8 cellular contexts compared by ENCODE assay signal in genomic region chr12:117025481-117026151, GRCh38.
DNase-seq lines count a peak whose midpoint lies in the region; ATAC-seq and TF ChIP-seq lines count a peak whose summit lies in the region.

No MANE protein-coding gene starts in this region.

- H3K36me3 ChIP-seq in NT2/D1 (ENCODE audit: insufficient read depth, insufficient read length, low read length) (peaks cover 57% of the 10 kb centered on the region), thoracic aorta (peaks cover 42% of the 10 kb centered on the region)

- no peaks in the 10 kb centered on the region for H3K9me3 Mint-ChIP-seq in activated T-cell treated with anti-CD3 and anti-CD28 coated beads, Interleukin-2, amount 50 U/mL, for 4 hours
- no peaks in the 10 kb centered on the region for H3K9me3 Mint-ChIP-seq in naive thymus-derived CD8-positive, alpha-beta T cell

- H3K27me3 ChIP-seq in NT2/D1 (ENCODE audit: insufficient read depth, insufficient read length) (no peaks in the 10 kb centered on the region), thoracic aorta (replicated peaks; ENCODE audit: insufficient read depth) (no peaks in the 10 kb centered on the region)

- POLR2A ChIA-PET in naive thymus-derived CD8-positive, alpha-beta T cell (lab: Charles Lee), result interaction anchor here (1.5 kb wide), 1 partner anchor 13 kb away, joined by 3 read pairs; no protein-coding TSS in a partner anchor

- ATAC-seq in activated T-cell treated with anti-CD3 and anti-CD28 coated beads, Interleukin-2, amount 50 U/mL, for 4 hours, result peak; percentile 61 to 74
- peak; percentile 57 to 63 for ATAC-seq in naive thymus-derived CD8-positive, alpha-beta T cell
- ATAC-seq in thoracic aorta (ENCODE audit: insufficient number of reproducible peaks, low FRiP score, low read depth), result peak; percentile 67

- H3K27me3 Mint-ChIP-seq in activated T-cell treated with anti-CD3 and anti-CD28 coated beads, Interleukin-2, amount 50 U/mL, for 4 hours (ENCODE audit: low read depth), result no peaks in the 10 kb centered on the region
- no peaks in the 10 kb centered on the region for H3K27me3 Mint-ChIP-seq in naive thymus-derived CD8-positive, alpha-beta T cell

- peak overlapping the region in 5 of 10 donors; percentile 33 to 84 (median 52) for H3K27ac Mint-ChIP-seq in naive thymus-derived CD8-positive, alpha-beta T cell

- H3K9ac ChIP-seq in NT2/D1 (ENCODE audit: insufficient read length, low read depth), result peak overlapping the region; percentile 46

- H3K4me3 Mint-ChIP-seq in activated T-cell treated with anti-CD3 and anti-CD28 coated beads, Interleukin-2, amount 50 U/mL, for 4 hours, result no peak overlapping the region
- H3K4me3 Mint-ChIP-seq in naive thymus-derived CD8-positive, alpha-beta T cell, result no peak overlapping the region

- no peak overlapping the region for H3K27ac ChIP-seq in thoracic aorta

- peaks cover 3% of the 10 kb centered on the region for H3K4me1 Mint-ChIP-seq in activated T-cell treated with anti-CD3 and anti-CD28 coated beads, Interleukin-2, amount 50 U/mL, for 4 hours (ENCODE audit: low read depth)
- H3K4me1 Mint-ChIP-seq in naive thymus-derived CD8-positive, alpha-beta T cell, result peaks cover 0 to 6% (median 2%) of the 10 kb centered on the region in 4 donors

- peaks cover 8% of the 10 kb centered on the region for H3K4me1 ChIP-seq in NT2/D1 (ENCODE audit: insufficient read depth, insufficient read length)
- H3K4me1 ChIP-seq in thoracic aorta (ENCODE audit: control insufficient read depth in 1 of 2, low read depth in 2 of 2), result peaks cover 0 to 3% of the 10 kb centered on the region in 2 donors

- TF ChIP-seq CTCF in thoracic aorta (IDR thresholded peaks at IDR 0.05), result peak; percentile 87

- peaks cover 26% of the 10 kb centered on the region for H3K36me3 Mint-ChIP-seq in activated T-cell treated with anti-CD3 and anti-CD28 coated beads, Interleukin-2, amount 50 U/mL, for 4 hours (ENCODE audit: insufficient read depth)
- peaks cover 0 to 72% (median 1%) of the 10 kb centered on the region in 3 donors for H3K36me3 Mint-ChIP-seq in naive thymus-derived CD8-positive, alpha-beta T cell

- H3K9me3 ChIP-seq in NT2/D1 (ENCODE audit: insufficient read depth, low read length), result no peaks in the 10 kb centered on the region
- H3K9me3 ChIP-seq in thoracic aorta, result no peaks in the 10 kb centered on the region

- DNase-seq in NCI-H1436 (lab: John Stamatoyannopoulos, UW) (peak; percentile 51), NCI-H1436 treated with DMSO at 0.1 percent for 48 hours (lab: John Stamatoyannopoulos, UW) (no peak), HT-29 (ENCODE audit: low spot score) (peak; percentile 86), NT2/D1 (ENCODE audit: low read depth, low spot score) (peak; percentile 71), fibroblast of gingiva (ENCODE audit: low read depth) (peak; percentile 42), thoracic aorta (ENCODE audit: low spot score) (no peak)
- peak; percentile 32 for DNase-seq in activated T-cell treated with anti-CD3 and anti-CD28 coated beads, Interleukin-2, amount 50 U/mL, for 4 hours
- peak in 6 of 10 donors; percentile 15 to 54 (median 37) for DNase-seq in naive thymus-derived CD8-positive, alpha-beta T cell

- H3K4me3 ChIP-seq in NT2/D1 (ENCODE audit: insufficient read length, low read depth) (no peak overlapping the region), thoracic aorta (no peak overlapping the region)

Comparison
In these comparisons a context has a peak if more than half of its experiments do, and no peak if none do; other contexts are left out.
1. DNase-seq: peak in NCI-H1436 (single experiment), HT-29 (single experiment), NT2/D1 (single experiment), activated T-cell treated with anti-CD3 and anti-CD28 coated beads, Interleukin-2, amount 50 U/mL, for 4 hours (single experiment), fibroblast of gingiva (single experiment) and naive thymus-derived CD8-positive, alpha-beta T cell (6 of 10); none in NCI-H1436 treated with DMSO at 0.1 percent for 48 hours (single experiment) and thoracic aorta (single experiment).
2. Peak in every context shown above with its lines, with median percentiles within 50 percentile points of each other: ATAC-seq.